8 cellular contexts compared by ENCODE assay signal in genomic region chr17:82107341-82107860, GRCh38. TPM values are rescaled to one million over a fixed set of nuclear protein-coding genes. Genes with fewer than 3 reads are reported as not detected.
DNase-seq lines count a peak whose midpoint lies in the region; ATAC-seq and TF ChIP-seq lines count a peak whose summit lies in the region.

No MANE protein-coding gene starts in this region.

- ATAC-seq in left lung: no peak

- H3K36me3 ChIP-seq in GM06990 (ENCODE audit: control insufficient read depth, insufficient read depth, low read length): no peaks in the 10 kb centered on the region; the same call in 1 of the 2 replicates
- peaks cover 15% of the 10 kb centered on the region for H3K36me3 ChIP-seq in WERI-Rb-1
- peaks cover 0 to 6% of the 10 kb centered on the region in 2 donors for H3K36me3 ChIP-seq in left lung

- no peaks in the 10 kb centered on the region for H3K27me3 ChIP-seq in GM06990 (replicated peaks; ENCODE audit: control insufficient read depth, insufficient read depth, low read length)
- H3K27me3 ChIP-seq in WERI-Rb-1 (ENCODE audit: insufficient read depth, low read depth, severe bottlenecking): no peaks in the 10 kb centered on the region
- no peaks in the 10 kb centered on the region for H3K27me3 ChIP-seq in left lung

- H3K9me3 ChIP-seq in WERI-Rb-1 (ENCODE audit: severe bottlenecking) (no peaks in the 10 kb centered on the region), left lung (no peaks in the 10 kb centered on the region)

- H3K27ac ChIP-seq in WERI-Rb-1 (peak overlapping the region; percentile 84), left lung (peak overlapping the region; percentile 84 to 87)

- H3K4me3 ChIP-seq in AG09309 (ENCODE audit: control insufficient read depth, low read depth, low read length) (no peak overlapping the region), GM06990 (replicated peaks; ENCODE audit: low read depth, low read length) (no peak overlapping the region), WERI-Rb-1 (ENCODE audit: low read depth, low read length) (no peak overlapping the region), left lung (no peak overlapping the region)

- DNase-seq in AG09309 (ENCODE audit: low read depth) (no peak), GM06990 (ENCODE audit: extremely low read depth, insufficient read length) (peak; percentile 25), WERI-Rb-1 (peak; percentile 61), left lung (no peak), midbrain (lab: John Stamatoyannopoulos, UW) (no peak), Ammon's horn (ENCODE audit: low spot score) (no peak)
- DNase-seq in stimulated activated CD4-positive, alpha-beta T cell treated with anti-CD3 and anti-CD28 coated beads, Interleukin-1b, Interleukin-23, amount 100 ng/mL, for 48 hours: no peak
- no peak for DNase-seq in activated CD4-positive, CD25-positive, alpha-beta regulatory T cell treated with anti-CD3 and anti-CD28 coated beads, Interleukin-2, amount 50 U/mL, for 72 hours

- intact Hi-C loops in left lung (cut with DNase I): no loop called here

- peak; percentile 32 for TF ChIP-seq CTCF in AG09309 (IDR thresholded peaks at IDR 0.05; ENCODE audit: control insufficient read depth, insufficient read depth, low read depth, low read length, missing control alignments)
- TF ChIP-seq CTCF in GM06990 (IDR thresholded peaks at IDR 0.05; ENCODE audit: insufficient read depth, low read length, poor library complexity, severe bottlenecking): peak; percentile 34
- peak; percentile 68 for TF ChIP-seq CTCF in WERI-Rb-1 (IDR thresholded peaks at IDR 0.05; ENCODE audit: low read depth, low read length)
- no peak for TF ChIP-seq CTCF in left lung (IDR thresholded peaks at IDR 0.05)

- H3K4me1 ChIP-seq in left lung: peaks cover 31 to 56% of the 10 kb centered on the region in 2 donors

RNA-seq across cellular contexts. Expression of gene FASN, which starts 9.4 kb away (rescaled TPM):
- 100 to 1,000 TPM; 288 to 550 TPM for total RNA-seq in left lung

RNA-seq across cellular contexts. Expression of gene DUS1L, which starts 41.8 kb away (rescaled TPM):
- total RNA-seq in left lung: 100 to 1,000 TPM; 102 to 103 TPM

RNA-seq across cellular contexts. Expression of gene GPS1, which starts 55.7 kb away (rescaled TPM):
- total RNA-seq in left lung: 100 to 1,000 TPM in 1 of 2 donors, 10 to 100 TPM in 1; 75.3 to 101 TPM

RNA-seq across cellular contexts. Expression of gene RFNG, which starts 55.8 kb away (rescaled TPM):
- 10 to 100 TPM; 29.3 to 44.9 TPM for total RNA-seq in left lung

Comparison
In these comparisons a context has a peak if more than half of its experiments do, and no peak if none do; other contexts are left out.
1. DNase-seq: peak in GM06990 (single experiment) and WERI-Rb-1 (single experiment); none in AG09309 (single experiment), left lung (0 of 2), stimulated activated CD4-positive, alpha-beta T cell treated with anti-CD3 and anti-CD28 coated beads, Interleukin-1b, Interleukin-23, amount 100 ng/mL, for 48 hours (single experiment), midbrain (single experiment), activated CD4-positive, CD25-positive, alpha-beta regulatory T cell treated with anti-CD3 and anti-CD28 coated beads, Interleukin-2, amount 50 U/mL, for 72 hours (single experiment) and Ammon's horn (single experiment).
2. CTCF ChIP-seq: peak in AG09309 (single experiment), GM06990 (single experiment) and WERI-Rb-1 (single experiment); none in left lung (0 of 2).